14 cellular contexts compared by ENCODE assay signal in genomic region chr3:124895756-124896155, GRCh38. TPM values are rescaled to one million over a fixed set of nuclear protein-coding genes. Genes with fewer than 3 reads are reported as not detected.
DNase-seq lines count a peak whose midpoint lies in the region; ATAC-seq and TF ChIP-seq lines count a peak whose summit lies in the region.
"Had no signal": no experiment of that assay in that cellular context is flagged by ENCODE, and none has a peak within 500 bp of the region (broad histone marks: within the 10 kb centered on the region; RNA-seq: fewer than 3 reads in every experiment).

No MANE protein-coding gene starts in this region.

- H3K27me3 ChIP-seq in esophagus muscularis mucosa = no peaks in the 10 kb centered on the region
- no peaks in the 10 kb centered on the region for H3K27me3 ChIP-seq in thoracic aorta (replicated peaks; ENCODE audit: insufficient read depth)

- no peaks in the 10 kb centered on the region for H3K9me3 ChIP-seq in esophagus muscularis mucosa
- H3K9me3 ChIP-seq in thoracic aorta = no peaks in the 10 kb centered on the region
- H3K9me3 ChIP-seq: HAP-1 had no signal

- peak; percentile 71 for ATAC-seq in left ventricle myocardium superior
- ATAC-seq in left cardiac atrium = no peak
- peak; percentile 20 for ATAC-seq in thoracic aorta (ENCODE audit: insufficient number of reproducible peaks, low FRiP score, low read depth)
- no peak for ATAC-seq in GM21526 (IDR thresholded peaks at IDR 0.05; ENCODE audit: low FRiP score, unreplicated experiment)
- no peak for ATAC-seq in GM21723 (IDR thresholded peaks at IDR 0.05; ENCODE audit: unreplicated experiment)
- no peak for ATAC-seq in HG03108 (IDR thresholded peaks at IDR 0.05; ENCODE audit: unreplicated experiment)

- H3K27ac ChIP-seq in esophagus muscularis mucosa (replicated peaks in 1 of 4) (peak overlapping the region; percentile 4 to 49 (median 44)), thoracic aorta (peak overlapping the region; percentile 71 to 84)

- H3K4me3 ChIP-seq in esophagus muscularis mucosa (no peak overlapping the region), thoracic aorta (no peak overlapping the region)
- H3K4me3 ChIP-seq: HAP-1 had no signal

- DNase-seq in left ventricle myocardium superior (no peak), left cardiac atrium (no peak), esophagus muscularis mucosa (ENCODE audit: extremely low spot score) (no peak), thoracic aorta (ENCODE audit: low spot score) (no peak)
- DNase-seq: C1 segment of cervical spinal cord; Calu3; CD4-positive, alpha-beta T cell; DMS 273 treated with DMSO at 0.1 percent for 48 hours had no signal

- H3K36me3 ChIP-seq in esophagus muscularis mucosa = no peaks in the 10 kb centered on the region
- no peaks in the 10 kb centered on the region for H3K36me3 ChIP-seq in thoracic aorta
- H3K36me3 ChIP-seq: HAP-1 had no signal

- TF ChIP-seq CTCF in esophagus muscularis mucosa (IDR thresholded peaks at IDR 0.05) (no peak), thoracic aorta (IDR thresholded peaks at IDR 0.05) (no peak)

- intact Hi-C loops in left ventricle myocardium superior (cut with micrococcal nuclease) = no loop called here
- intact Hi-C loops in left cardiac atrium (cut with DNase I) = no loop called here
- intact Hi-C loops in esophagus muscularis mucosa (cut with DNase I) = no loop called here

- H3K4me1 ChIP-seq in esophagus muscularis mucosa (peaks cover 0 to 20% (median 18%) of the 10 kb centered on the region in 4 donors), thoracic aorta (ENCODE audit: control insufficient read depth in 1 of 2, low read depth in 2 of 2) (peaks cover 6 to 49% of the 10 kb centered on the region in 2 donors)
- H3K4me1 ChIP-seq: HAP-1 had no signal

- no peak for TF ChIP-seq POLR2A in esophagus muscularis mucosa (IDR thresholded peaks at IDR 0.05; ENCODE audit: low read depth)

- 81% methylated on average over 7 of the region's 7 CpGs for WGBS in esophagus muscularis mucosa

- TF ChIP-seq EP300 in esophagus muscularis mucosa (IDR thresholded peaks at IDR 0.05) = no peak

RNA-seq across cellular contexts. Expression of gene ITGB5, which starts 8.6 kb away (rescaled TPM):
- total RNA-seq in left ventricle myocardium superior (109 TPM), left cardiac atrium (100 to 1,000 TPM in 1 of 2 donors, 10 to 100 TPM in 1; 86.1 to 119 TPM), esophagus muscularis mucosa (100 to 1,000 TPM; 114 to 284 (median 188) TPM), thoracic aorta (100 to 1,000 TPM; 576 to 592 TPM)

RNA-seq across cellular contexts. Expression of gene MUC13, which starts 38.8 kb away (rescaled TPM):
- total RNA-seq in left ventricle myocardium superior (not detected), left cardiac atrium (not detected), esophagus muscularis mucosa (under 1 TPM in 1 of 4 donors, not detected in 3; 0.46 TPM), thoracic aorta (under 1 TPM in 1 of 2 donors, not detected in 1; 0.49 TPM)
- total RNA-seq: B cell, H1 had no signal

Comparison
In these comparisons a context has a peak if more than half of its experiments do, and no peak if none do; other contexts are left out.
1. ATAC-seq: peak in left ventricle myocardium superior (single experiment) and thoracic aorta (single experiment); none in left cardiac atrium (0 of 2), GM21526 (single experiment), GM21723 (single experiment) and HG03108 (single experiment).